In the genomic region with DNA sequence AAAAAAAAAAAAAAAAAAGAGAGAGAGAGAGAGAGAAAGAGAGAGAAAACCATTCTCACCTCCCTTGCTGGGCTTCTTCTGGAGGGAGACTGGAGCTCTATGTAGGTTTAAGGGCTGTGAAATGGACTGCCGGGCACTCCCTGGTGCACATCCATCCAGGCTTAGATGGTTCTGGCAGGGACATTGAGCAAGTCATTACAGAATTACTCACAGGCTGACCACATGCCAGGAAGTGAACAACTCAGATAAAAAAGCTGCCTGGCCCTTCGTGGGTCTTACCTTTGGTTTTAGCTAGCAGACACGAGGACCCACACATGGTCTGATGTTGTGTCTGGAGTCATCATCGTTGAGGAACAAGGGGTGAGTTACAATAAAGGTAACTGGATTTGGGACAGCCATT, we compare ENCODE assay signal across 16 cellular contexts.
"Had no signal": no experiment of that assay in that cellular context is flagged by ENCODE, and none has a peak within 500 bp of the region (broad histone marks: within the 10 kb centered on the region; RNA-seq: fewer than 3 reads in every experiment).

No MANE protein-coding gene starts in this region.

- H3K4me1 ChIP-seq: gastroesophageal sphincter, heart left ventricle, thyroid gland had no signal

- H3K27me3 ChIP-seq: gastroesophageal sphincter, heart left ventricle, thyroid gland had no signal

- DNase-seq: activated CD4-positive, alpha-beta memory T cell treated with anti-CD3 and anti-CD28 coated beads for 36 hours; activated CD4-positive, alpha-beta T cell treated with anti-CD3 and anti-CD28 coated beads for 4 hours; activated CD8-positive, alpha-beta memory T cell treated with anti-CD3 and anti-CD28 coated beads, Interleukin-2, amount 10 ng/mL, durations not matched to agents 7 days and 5 days; activated naive CD4-positive, alpha-beta T cell; activated naive CD8-positive, alpha-beta T cell treated with anti-CD3 and anti-CD28 coated beads for 36 hours; amniotic stem cell; central memory CD4-positive, alpha-beta T cell; endodermal cell; erythroblast; heart left ventricle; left ventricle myocardium superior; stimulated activated naive B cell treated with anti-CD40 and anti-IgM and Interleukin-4, amounts not matched to agents 10 μg/mL and 1 μg/mL and 100 μg/mL, for 72 hours; thyroid gland had no signal

- H3K9me3 ChIP-seq: thyroid gland had no signal

- ATAC-seq: activated CD8-positive, alpha-beta memory T cell treated with anti-CD3 and anti-CD28 coated beads, Interleukin-2, amount 10 ng/mL, durations not matched to agents 7 days and 5 days; gastroesophageal sphincter; heart left ventricle; left ventricle myocardium superior; stimulated activated naive B cell treated with anti-CD40 and anti-IgM and Interleukin-4, amounts not matched to agents 10 μg/mL and 1 μg/mL and 100 μg/mL, for 72 hours; WTC11 had no signal

- H3K36me3 ChIP-seq: gastroesophageal sphincter, heart left ventricle, thyroid gland had no signal

- FAIRE-seq: colon had no signal

- H3K4me3 ChIP-seq: gastroesophageal sphincter, heart left ventricle, thyroid gland had no signal

- H3K27ac ChIP-seq: gastroesophageal sphincter, heart left ventricle, thyroid gland had no signal
